Comparison of ENCODE assay signal across 8 cellular contexts in genomic region chr11:65427691-65428577, GRCh38. TPM values are rescaled to one million over a fixed set of nuclear protein-coding genes. Genes with fewer than 3 reads are reported as not detected.
DNase-seq lines count a peak whose midpoint lies in the region; TF ChIP-seq lines count a peak whose summit lies in the region.

No MANE protein-coding gene starts in this region.

- peaks cover 61 to 98% of the 10 kb centered on the region in 2 experiments for H3K36me3 ChIP-seq in SK-N-SH (replicated peaks in 1 of 2; ENCODE audit: control insufficient read depth in 1 of 2, insufficient read depth in 2 of 2, low read length in 1 of 2)
- H3K36me3 ChIP-seq in thymus (ENCODE audit: control insufficient read depth, insufficient read depth) = peaks cover 3% of the 10 kb centered on the region

- TF ChIP-seq CTCF in SK-N-SH (IDR thresholded peaks at IDR 0.05) = no peak

- H3K4me1 ChIP-seq in SK-N-SH (ENCODE audit: control insufficient read depth in 1 of 2, insufficient read depth in 2 of 2, low read depth in 1 of 2, low read length in 1 of 2) (peaks cover 4 to 34% of the 10 kb centered on the region in 2 experiments; a peak in 2 of 4 replicates), thymus (ENCODE audit: control insufficient read depth, insufficient read depth, low read length) (peaks cover 35% of the 10 kb centered on the region)

- no peak for TF ChIP-seq EP300 in SK-N-SH (IDR thresholded peaks at IDR 0.05; ENCODE audit: borderline replicate concordance in 1 of 2, low read depth in 1 of 2, low read length in 1 of 2)

- H3K9ac ChIP-seq in SK-N-SH = peak overlapping the region; percentile 98

- H3K4me2 ChIP-seq in SK-N-SH = peak overlapping the region; percentile 94

- POLR2A ChIA-PET in SK-N-SH (lab: Yijun Ruan, JAX) = interaction anchor here (1.9 to 17.2 kb wide), 2 partner anchors 9 to 70 kb away, joined by 11 to 1027 read pairs; partner anchors contain the start of gene MALAT1

- H3K27me3 ChIP-seq in SK-N-SH (ENCODE audit: insufficient read depth) (no peaks in the 10 kb centered on the region), thymus (ENCODE audit: control insufficient read depth, insufficient read depth) (no peaks in the 10 kb centered on the region)

- no peak for TF ChIP-seq RAD21 in SK-N-SH (IDR thresholded peaks at IDR 0.05; ENCODE audit: low read length)

- peaks cover 100% of the 10 kb centered on the region for H3K79me2 ChIP-seq in SK-N-SH (ENCODE audit: insufficient read depth)

- H3K9me3 ChIP-seq in SK-N-SH (no peaks in the 10 kb centered on the region), thymus (ENCODE audit: control insufficient read depth) (no peaks in the 10 kb centered on the region)

- peaks cover 100% of the 10 kb centered on the region for H4K20me1 ChIP-seq in SK-N-SH (ENCODE audit: insufficient read depth)

- H3K9me2 ChIP-seq in SK-N-SH = no peaks in the 10 kb centered on the region

- peaks cover 98% of the 10 kb centered on the region for H3F3A ChIP-seq in SK-N-SH (replicated peaks; ENCODE audit: insufficient read depth)

- CTCF ChIA-PET in SK-N-SH (lab: Yijun Ruan, JAX) = interaction anchor here (1.0 kb wide), 1 partner anchor 11 kb away, joined by 7 read pairs; no protein-coding TSS in a partner anchor

- WGBS in SK-N-SH (ENCODE audit: low lambda C conversion rate) = 6% methylated on average over 11 of the region's 11 CpGs
- WGBS in thymus = 83% methylated on average over 11 of the region's 11 CpGs

- H2AFZ ChIP-seq in SK-N-SH (ENCODE audit: low read depth) = no peak overlapping the region

- H3K4me3 ChIP-seq in SK-N-SH (ENCODE audit: low read depth in 2 of 2, low read length in 1 of 2) = peak overlapping the region; percentile 77 to 83
- peak overlapping the region; percentile 5 for H3K4me3 ChIP-seq in thymus (ENCODE audit: low read length)

- peak overlapping the region; percentile 100 for H3K27ac ChIP-seq in SK-N-SH (ENCODE audit: low read depth in 2 of 2, low read length in 1 of 2)
- H3K27ac ChIP-seq in thymus (ENCODE audit: low read depth) = peak overlapping the region; percentile 90

- peak; percentile 71 for DNase-seq in NCI-H510A treated with DMSO at 0.1 percent for 48 hours (lab: John Stamatoyannopoulos, UW)
- no peak for DNase-seq in NCI-H510A (lab: John Stamatoyannopoulos, UW)
- DNase-seq in SK-N-SH = no peak
- peak; percentile 73 for DNase-seq in cerebellar cortex (ENCODE audit: low spot score)
- peak; percentile 83 for DNase-seq in medulla oblongata (ENCODE audit: extremely low spot score)
- no peak for DNase-seq in HuH-7 (ENCODE audit: low spot score)
- no peak for DNase-seq in GDM1 (lab: John Stamatoyannopoulos, UW)

TF ChIP-seq in SK-N-SH, 30 proteins besides CTCF, POLR2A, EP300 and RAD21:
- TF ChIP-seq TAF1 (IDR thresholded peaks at IDR 0.05; ENCODE audit: borderline replicate concordance, low read depth, low read length) (peak; percentile 12; the same call in 1 of the 2 replicates), POLR2AphosphoS5 (IDR thresholded peaks at IDR 0.05; ENCODE audit: low read depth, low read length) (peak; percentile 9), JUND (IDR thresholded peaks at IDR 0.05) (peak; percentile 34), RFX5 (IDR thresholded peaks at IDR 0.05; ENCODE audit: low read length) (no peak), ELF1 (IDR thresholded peaks at IDR 0.05) (peak; percentile 22; the same call in 1 of the 2 replicates), MXI1 (IDR thresholded peaks at IDR 0.05; ENCODE audit: low read depth, low read length) (peak; percentile 68), RXRA (IDR thresholded peaks at IDR 0.05; ENCODE audit: borderline replicate concordance, low read depth) (0 out of 2 replicates have a peak, but pooled peaks have one; percentile 3), TCF12 (IDR thresholded peaks at IDR 0.05) (no peak), FOXM1 (IDR thresholded peaks at IDR 0.05; ENCODE audit: low read depth) (0 out of 2 replicates have a peak, but pooled peaks have one; percentile 10), IRF3 (IDR thresholded peaks at IDR 0.05; ENCODE audit: low read depth, low read length) (no peak), REST (IDR thresholded peaks at IDR 0.05; ENCODE audit: low read depth, low read length) (peak; percentile 51; the same call in 1 of the 2 replicates), SIN3A (IDR thresholded peaks at IDR 0.05; ENCODE audit: borderline replicate concordance, low read depth, low read length) (peak; percentile 90)
- TF ChIP-seq, protein P1, sequence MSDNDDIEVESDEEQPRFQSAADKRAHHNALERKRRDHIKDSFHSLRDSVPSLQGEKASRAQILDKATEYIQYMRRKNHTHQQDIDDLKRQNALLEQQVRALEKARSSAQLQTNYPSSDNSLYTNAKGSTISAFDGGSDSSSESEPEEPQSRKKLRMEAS (IDR thresholded peaks at IDR 0.05; ENCODE audit: low read depth) = no peak
- TF ChIP-seq, protein P2, sequence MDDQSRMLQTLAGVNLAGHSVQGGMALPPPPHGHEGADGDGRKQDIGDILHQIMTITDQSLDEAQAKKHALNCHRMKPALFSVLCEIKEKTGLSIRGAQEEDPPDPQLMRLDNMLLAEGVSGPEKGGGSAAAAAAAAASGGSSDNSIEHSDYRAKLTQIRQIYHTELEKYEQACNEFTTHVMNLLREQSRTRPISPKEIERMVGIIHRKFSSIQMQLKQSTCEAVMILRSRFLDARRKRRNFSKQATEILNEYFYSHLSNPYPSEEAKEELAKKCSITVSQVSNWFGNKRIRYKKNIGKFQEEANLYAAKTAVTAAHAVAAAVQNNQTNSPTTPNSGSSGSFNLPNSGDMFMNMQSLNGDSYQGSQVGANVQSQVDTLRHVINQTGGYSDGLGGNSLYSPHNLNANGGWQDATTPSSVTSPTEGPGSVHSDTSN (IDR thresholded peaks at IDR 0.05) = peak; percentile 3; the same call in 1 of the 2 replicates

RNA-seq across cellular contexts. Expression of gene NEAT1, which starts 5.3 kb away (rescaled TPM):
- polyA plus RNA-seq in SK-N-SH (2012; rRNA removed) (435 and 479 TPM in 2 replicates), thymus (3,325 TPM)
- polyA plus RNA-seq in SK-N-SH (2012; cell fraction: cytosol; rRNA removed) = 93.7 and 99.2 TPM in 2 replicates
- polyA plus RNA-seq in SK-N-SH (2012; cell fraction: nucleus; rRNA removed) = 3,897 and 4,476 TPM in 2 replicates

RNA-seq across cellular contexts. Expression of gene FRMD8, which starts 41.5 kb away (rescaled TPM):
- 17.4 and 19.0 TPM in 2 replicates for polyA plus RNA-seq in SK-N-SH (2012; rRNA removed)
- polyA plus RNA-seq in SK-N-SH (2012; cell fraction: cytosol; rRNA removed) = 8.0 and 14.0 TPM in 2 replicates
- 32.3 and 58.1 TPM in 2 replicates for polyA plus RNA-seq in SK-N-SH (2012; cell fraction: nucleus; rRNA removed)
- 21.4 TPM for polyA plus RNA-seq in thymus

RNA-seq across cellular contexts. Expression of gene SLC25A45, which starts 45.5 kb away (rescaled TPM):
- polyA plus RNA-seq in SK-N-SH (2012; rRNA removed) = 3.1 and 3.6 TPM in 2 replicates
- polyA plus RNA-seq in SK-N-SH (2012; cell fraction: cytosol; rRNA removed) = 1.2 and 1.8 TPM in 2 replicates
- 13.7 and 17.4 TPM in 2 replicates for polyA plus RNA-seq in SK-N-SH (2012; cell fraction: nucleus; rRNA removed)
- polyA plus RNA-seq in thymus = 35.3 TPM

Comparison
In these comparisons a context has a peak if more than half of its experiments do, and no peak if none do; other contexts are left out.
1. DNase-seq: peak in NCI-H510A treated with DMSO at 0.1 percent for 48 hours (single experiment), cerebellar cortex (single experiment) and medulla oblongata (single experiment); none in NCI-H510A (single experiment), SK-N-SH (single experiment), HuH-7 (single experiment) and GDM1 (single experiment).